Comparison of ENCODE assay signal across 1 cellular context in the genomic region with DNA sequence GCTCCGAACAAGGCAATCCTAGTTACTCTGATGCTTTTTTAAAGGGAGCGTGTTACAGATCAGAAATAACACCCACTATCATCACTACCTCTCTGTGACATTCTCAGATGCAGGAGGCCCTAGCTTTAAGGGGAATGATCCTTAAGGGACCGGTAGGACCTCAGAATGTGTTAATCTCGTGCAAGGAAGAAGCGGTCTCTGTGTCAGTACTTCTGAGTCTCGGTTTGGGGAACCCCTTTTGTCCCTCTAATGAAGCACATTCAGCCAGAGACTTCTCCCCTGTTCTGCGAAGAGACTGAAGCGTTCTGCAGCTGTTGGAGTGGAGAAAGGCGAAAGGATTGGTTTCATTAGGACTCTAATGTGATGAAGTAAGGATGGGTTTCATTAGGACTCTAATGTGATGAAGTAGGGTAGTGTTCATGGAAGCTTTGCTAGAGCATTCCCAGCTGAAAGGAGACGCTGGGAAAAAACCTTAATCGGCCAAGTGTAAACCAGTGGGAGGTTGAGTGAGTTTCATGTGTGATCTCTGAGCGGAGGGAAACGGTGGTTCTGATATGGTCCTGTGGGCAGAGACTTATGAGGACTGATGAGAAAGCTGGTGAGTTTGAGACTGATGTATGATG.
TF ChIP-seq lines count a peak whose summit lies in the region.

No MANE protein-coding gene starts in this region.

TF ChIP-seq in GM23338, 12 proteins besides CTCF, POLR2A, EP300 and RAD21 (continued from another document):
- TF ChIP-seq, protein P1, sequence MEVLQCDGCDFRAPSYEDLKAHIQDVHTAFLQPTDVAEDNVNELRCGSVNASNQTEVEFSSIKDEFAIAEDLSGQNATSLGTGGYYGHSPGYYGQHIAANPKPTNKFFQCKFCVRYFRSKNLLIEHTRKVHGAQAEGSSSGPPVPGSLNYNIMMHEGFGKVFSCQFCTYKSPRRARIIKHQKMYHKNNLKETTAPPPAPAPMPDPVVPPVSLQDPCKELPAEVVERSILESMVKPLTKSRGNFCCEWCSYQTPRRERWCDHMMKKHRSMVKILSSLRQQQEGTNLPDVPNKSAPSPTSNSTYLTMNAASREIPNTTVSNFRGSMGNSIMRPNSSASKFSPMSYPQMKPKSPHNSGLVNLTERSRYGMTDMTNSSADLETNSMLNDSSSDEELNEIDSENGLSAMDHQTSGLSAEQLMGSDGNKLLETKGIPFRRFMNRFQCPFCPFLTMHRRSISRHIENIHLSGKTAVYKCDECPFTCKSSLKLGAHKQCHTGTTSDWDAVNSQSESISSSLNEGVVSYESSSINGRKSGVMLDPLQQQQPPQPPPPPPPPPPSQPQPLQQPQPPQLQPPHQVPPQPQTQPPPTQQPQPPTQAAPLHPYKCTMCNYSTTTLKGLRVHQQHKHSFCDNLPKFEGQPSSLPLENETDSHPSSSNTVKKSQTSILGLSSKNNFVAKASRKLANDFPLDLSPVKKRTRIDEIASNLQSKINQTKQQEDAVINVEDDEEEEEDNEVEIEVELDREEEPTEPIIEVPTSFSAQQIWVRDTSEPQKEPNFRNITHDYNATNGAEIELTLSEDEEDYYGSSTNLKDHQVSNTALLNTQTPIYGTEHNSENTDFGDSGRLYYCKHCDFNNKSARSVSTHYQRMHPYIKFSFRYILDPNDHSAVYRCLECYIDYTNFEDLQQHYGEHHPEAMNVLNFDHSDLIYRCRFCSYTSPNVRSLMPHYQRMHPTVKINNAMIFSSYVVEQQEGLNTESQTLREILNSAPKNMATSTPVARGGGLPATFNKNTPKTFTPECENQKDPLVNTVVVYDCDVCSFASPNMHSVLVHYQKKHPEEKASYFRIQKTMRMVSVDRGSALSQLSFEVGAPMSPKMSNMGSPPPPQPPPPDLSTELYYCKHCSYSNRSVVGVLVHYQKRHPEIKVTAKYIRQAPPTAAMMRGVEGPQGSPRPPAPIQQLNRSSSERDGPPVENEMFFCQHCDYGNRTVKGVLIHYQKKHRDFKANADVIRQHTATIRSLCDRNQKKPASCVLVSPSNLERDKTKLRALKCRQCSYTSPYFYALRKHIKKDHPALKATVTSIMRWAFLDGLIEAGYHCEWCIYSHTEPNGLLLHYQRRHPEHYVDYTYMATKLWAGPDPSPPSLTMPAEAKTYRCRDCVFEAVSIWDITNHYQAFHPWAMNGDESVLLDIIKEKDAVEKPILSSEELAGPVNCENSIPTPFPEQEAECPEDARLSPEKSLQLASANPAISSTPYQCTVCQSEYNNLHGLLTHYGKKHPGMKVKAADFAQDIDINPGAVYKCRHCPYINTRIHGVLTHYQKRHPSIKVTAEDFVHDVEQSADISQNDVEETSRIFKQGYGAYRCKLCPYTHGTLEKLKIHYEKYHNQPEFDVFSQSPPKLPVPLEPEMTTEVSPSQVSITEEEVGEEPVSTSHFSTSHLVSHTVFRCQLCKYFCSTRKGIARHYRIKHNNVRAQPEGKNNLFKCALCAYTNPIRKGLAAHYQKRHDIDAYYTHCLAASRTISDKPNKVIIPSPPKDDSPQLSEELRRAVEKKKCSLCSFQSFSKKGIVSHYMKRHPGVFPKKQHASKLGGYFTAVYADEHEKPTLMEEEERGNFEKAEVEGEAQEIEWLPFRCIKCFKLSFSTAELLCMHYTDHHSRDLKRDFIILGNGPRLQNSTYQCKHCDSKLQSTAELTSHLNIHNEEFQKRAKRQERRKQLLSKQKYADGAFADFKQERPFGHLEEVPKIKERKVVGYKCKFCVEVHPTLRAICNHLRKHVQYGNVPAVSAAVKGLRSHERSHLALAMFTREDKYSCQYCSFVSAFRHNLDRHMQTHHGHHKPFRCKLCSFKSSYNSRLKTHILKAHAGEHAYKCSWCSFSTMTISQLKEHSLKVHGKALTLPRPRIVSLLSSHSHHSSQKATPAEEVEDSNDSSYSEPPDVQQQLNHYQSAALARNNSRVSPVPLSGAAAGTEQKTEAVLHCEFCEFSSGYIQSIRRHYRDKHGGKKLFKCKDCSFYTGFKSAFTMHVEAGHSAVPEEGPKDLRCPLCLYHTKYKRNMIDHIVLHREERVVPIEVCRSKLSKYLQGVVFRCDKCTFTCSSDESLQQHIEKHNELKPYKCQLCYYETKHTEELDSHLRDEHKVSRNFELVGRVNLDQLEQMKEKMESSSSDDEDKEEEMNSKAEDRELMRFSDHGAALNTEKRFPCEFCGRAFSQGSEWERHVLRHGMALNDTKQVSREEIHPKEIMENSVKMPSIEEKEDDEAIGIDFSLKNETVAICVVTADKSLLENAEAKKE (CRISPR knock-in tag; IDR thresholded peaks at IDR 0.05) = no peak
- TF ChIP-seq NANOG (IDR thresholded peaks at IDR 0.05; ENCODE audit: borderline replicate concordance) = no peak
